In genomic region chr1:157155658-157156057, GRCh38 we compare ENCODE assay signal across 1 cellular context.
TF ChIP-seq lines count a peak whose summit lies in the region.

No MANE protein-coding gene starts in this region.

TF ChIP-seq in A549, 52 proteins besides CTCF, POLR2A, EP300 and RAD21 (continued from another document):
- TF ChIP-seq CHD2 (IDR thresholded peaks at IDR 0.05; ENCODE audit: low read length, partially characterized antibody) (no peak), CBX2 (IDR thresholded peaks at IDR 0.05; ENCODE audit: borderline replicate concordance, low read depth) (no peak), KDM1A (IDR thresholded peaks at IDR 0.05; ENCODE audit: low read depth) (no peak), SREBF2 (IDR thresholded peaks at IDR 0.05) (no peak), EHF (CRISPR knock-in tag; IDR thresholded peaks at IDR 0.05) (no peak), HOXB5 (CRISPR knock-in tag; IDR thresholded peaks at IDR 0.05) (no peak), REST (IDR thresholded peaks at IDR 0.05) (no peak)
